1 cellular context compared by ENCODE assay signal in genomic region chr16:68732068-68732680, GRCh38.
TF ChIP-seq lines count a peak whose summit lies in the region.

No MANE protein-coding gene starts in this region.

TF ChIP-seq in K562, 482 proteins besides CTCF, POLR2A, EP300 and RAD21 (continued from another document and continues in another):
- peak in 1 of 2 experiments; percentile 15 for TF ChIP-seq AFF1 (IDR thresholded peaks at IDR 0.05; ENCODE audit: low read depth in 1 of 2, partially characterized antibody in 2 of 2)
- peak; percentile 43; the same call in 1 of the 2 replicates for TF ChIP-seq MITF (IDR thresholded peaks at IDR 0.05)
- peak; percentile 42; the same call in 1 of the 2 replicates for TF ChIP-seq GATAD2A (IDR thresholded peaks at IDR 0.05)
- TF ChIP-seq PTTG1 (tag; IDR thresholded peaks at IDR 0.05; ENCODE audit: low read depth) = no peak
- TF ChIP-seq SAFB2 (IDR thresholded peaks at IDR 0.05; ENCODE audit: borderline replicate concordance, low read depth, low read length, severe bottlenecking) = no peak
- peak in 1 of 2 experiments; percentile 58; a peak in 2 of 4 replicates for TF ChIP-seq HDAC1 (IDR thresholded peaks at IDR 0.05)
- TF ChIP-seq ZNF347 (CRISPR knock-in tag; IDR thresholded peaks at IDR 0.05; ENCODE audit: low read depth) = no peak
- TF ChIP-seq IRF1 (CRISPR knock-in tag; IDR thresholded peaks at IDR 0.05; ENCODE audit: borderline replicate concordance) = no peak
- TF ChIP-seq PRDM10 (IDR thresholded peaks at IDR 0.05; ENCODE audit: partially characterized antibody) = no peak
- TF ChIP-seq HMBOX1 (IDR thresholded peaks at IDR 0.05) = no peak
- no peak for TF ChIP-seq HMGN3 (IDR thresholded peaks at IDR 0.05; ENCODE audit: borderline replicate concordance, extremely low read depth, insufficient read length, low read depth, low read length)
- peak; percentile 66; the same call in 1 of the 2 replicates for TF ChIP-seq ESRRA (IDR thresholded peaks at IDR 0.05; ENCODE audit: borderline replicate concordance, low read depth)
- no peak for TF ChIP-seq ZNF398 (CRISPR knock-in tag; IDR thresholded peaks at IDR 0.05)
- no peak for TF ChIP-seq IFI16 (CRISPR knock-in tag; IDR thresholded peaks at IDR 0.05)
- TF ChIP-seq THRB (CRISPR knock-in tag; conservative IDR thresholded peaks at IDR 0.05) = no peak
- no peak for TF ChIP-seq RHOXF2B (CRISPR knock-in tag; conservative IDR thresholded peaks at IDR 0.05)
- peak; percentile 93 for TF ChIP-seq CTBP1 (IDR thresholded peaks at IDR 0.05; ENCODE audit: borderline replicate concordance)
- no peak for TF ChIP-seq KDM4B (IDR thresholded peaks at IDR 0.05; ENCODE audit: borderline replicate concordance in 2 of 2, low read depth in 1 of 2)
- TF ChIP-seq GABPA (tag; conservative IDR thresholded peaks at IDR 0.05; ENCODE audit: low read depth) = no peak
- peak; percentile 87 for TF ChIP-seq MTA1 (IDR thresholded peaks at IDR 0.05; ENCODE audit: borderline replicate concordance)
- no peak for TF ChIP-seq NR1H2 (CRISPR knock-in tag; IDR thresholded peaks at IDR 0.05)
- TF ChIP-seq ZBTB9 (CRISPR knock-in tag; IDR thresholded peaks at IDR 0.05) = no peak
- no peak for TF ChIP-seq CBX5 (IDR thresholded peaks at IDR 0.05; ENCODE audit: borderline replicate concordance, low read depth)
- TF ChIP-seq BRD9 (IDR thresholded peaks at IDR 0.05; ENCODE audit: low read depth, partially characterized antibody) = no peak
- no peak for TF ChIP-seq MCM5 (IDR thresholded peaks at IDR 0.05; ENCODE audit: low read depth)
- no peak for TF ChIP-seq CHD1 (IDR thresholded peaks at IDR 0.05; ENCODE audit: low read length)
- no peak for TF ChIP-seq USF2 (CRISPR knock-in tag; IDR thresholded peaks at IDR 0.05)
- peak; percentile 98 for TF ChIP-seq ZNF766 (CRISPR knock-in tag; conservative IDR thresholded peaks at IDR 0.05)
- no peak for TF ChIP-seq SMC3 (conservative IDR thresholded peaks at IDR 0.05; ENCODE audit: insufficient read depth, low read depth, low read length)
- TF ChIP-seq ELF4 (CRISPR knock-in tag; IDR thresholded peaks at IDR 0.05) = peak; percentile 16; the same call in 1 of the 2 replicates
